Comparison of ENCODE assay signal across 1 cellular context in genomic region chr1:2049517-2050481, GRCh38.
TF ChIP-seq lines count a peak whose summit lies in the region.

PRKCZ (plus strand) TSS chr1:2050411; CDS start chr1:2050631, 220 bp downstream.

TF ChIP-seq in HepG2, 621 proteins besides CTCF, POLR2A, EP300 and RAD21 (continued from another document and continues in another):
- TF ChIP-seq CERS6 (CRISPR knock-in tag; IDR thresholded peaks at IDR 0.05) (no peak), HMGXB3 (CRISPR knock-in tag; IDR thresholded peaks at IDR 0.05; ENCODE audit: borderline replicate concordance) (no peak), FOXM1 (CRISPR knock-in tag; IDR thresholded peaks at IDR 0.05) (no peak), ZNF644 (CRISPR knock-in tag; IDR thresholded peaks at IDR 0.05; ENCODE audit: low read depth) (no peak), CCAR2 (optimal IDR thresholded peaks at IDR 0.05; ENCODE audit: low read depth, low read length) (no peak), MBD4 (IDR thresholded peaks at IDR 0.05; ENCODE audit: borderline replicate concordance, low read length) (no peak), HDAC6 (IDR thresholded peaks at IDR 0.05; ENCODE audit: low read depth, low read length) (no peak), ZNF577 (CRISPR knock-in tag; IDR thresholded peaks at IDR 0.05; ENCODE audit: borderline replicate concordance, low read depth) (no peak), ZNF101 (CRISPR knock-in tag; IDR thresholded peaks at IDR 0.05; ENCODE audit: borderline replicate concordance, low read depth) (no peak), NBN (conservative IDR thresholded peaks at IDR 0.05) (no peak), PHF21A (CRISPR knock-in tag; IDR thresholded peaks at IDR 0.05) (peak; percentile 89), POGK (CRISPR knock-in tag; conservative IDR thresholded peaks at IDR 0.05) (peak; percentile 84; the same call in 1 of the 2 replicates), CREB1 (IDR thresholded peaks at IDR 0.05) (peak; percentile 30; the same call in 1 of the 2 replicates), CREB1 (CRISPR knock-in tag; IDR thresholded peaks at IDR 0.05) (peak; percentile 67), FOXO4 (CRISPR knock-in tag; conservative IDR thresholded peaks at IDR 0.05) (no peak), EZH2 (conservative IDR thresholded peaks at IDR 0.05; ENCODE audit: low read depth, low read length) (no peak), FOXA1 (IDR thresholded peaks at IDR 0.05) (no peak), FOXA1 (CRISPR knock-in tag; IDR thresholded peaks at IDR 0.05) (no peak), HDAC1 (CRISPR knock-in tag; IDR thresholded peaks at IDR 0.05) (peak; percentile 82), ZNF646 (CRISPR knock-in tag; IDR thresholded peaks at IDR 0.05) (no peak), NFIB (CRISPR knock-in tag; IDR thresholded peaks at IDR 0.05; ENCODE audit: borderline replicate concordance) (no peak), ZNF296 (CRISPR knock-in tag; conservative IDR thresholded peaks at IDR 0.05) (peak; percentile 61; the same call in 1 of the 2 replicates), RFX1 (IDR thresholded peaks at IDR 0.05) (no peak), TBL1XR1 (IDR thresholded peaks at IDR 0.05; ENCODE audit: borderline replicate concordance, low read length, partially characterized antibody) (no peak), ZBTB39 (CRISPR knock-in tag; IDR thresholded peaks at IDR 0.05) (no peak), CENPX (CRISPR knock-in tag; IDR thresholded peaks at IDR 0.05) (no peak), MAFG (CRISPR knock-in tag; IDR thresholded peaks at IDR 0.05) (no peak), HNF1B (CRISPR knock-in tag; IDR thresholded peaks at IDR 0.05) (no peak; the same call in 1 of the 2 replicates), AGO2 (optimal IDR thresholded peaks at IDR 0.05; ENCODE audit: low read depth, low read length) (peak; percentile 61), ZXDC (CRISPR knock-in tag; IDR thresholded peaks at IDR 0.05) (no peak), ZNF256 (CRISPR knock-in tag; conservative IDR thresholded peaks at IDR 0.05) (peak; percentile 81; the same call in 1 of the 2 replicates), TIGD3 (CRISPR knock-in tag; IDR thresholded peaks at IDR 0.05; ENCODE audit: borderline replicate concordance) (peak; percentile 80; the same call in 1 of the 2 replicates), ZNF460 (CRISPR knock-in tag; IDR thresholded peaks at IDR 0.05; ENCODE audit: borderline replicate concordance) (no peak)
